In the genomic region with DNA sequence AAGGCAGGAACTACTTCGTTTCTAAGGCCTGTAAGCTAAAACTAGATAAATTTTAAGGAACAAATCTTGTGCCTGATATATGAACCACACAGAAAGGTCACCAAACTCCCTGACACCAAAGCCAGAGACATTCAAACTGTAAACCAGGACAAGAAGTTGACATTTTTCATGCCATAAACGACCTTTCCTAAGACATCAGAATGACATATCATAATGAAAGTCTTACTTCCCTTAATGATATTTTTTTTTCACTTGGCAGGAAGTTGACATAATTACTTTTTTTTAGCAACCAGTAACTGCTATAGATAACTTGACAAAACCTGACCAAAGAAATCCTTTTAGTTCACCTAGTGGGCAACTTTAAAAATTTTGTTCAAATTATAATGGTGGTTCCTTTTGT, we compare ENCODE assay signal across 1 cellular context.
A peak's percentile ranks its signal among the peaks of the same experiment; 100 is the strongest.
TF ChIP-seq lines count a peak whose summit lies in the region.

No MANE protein-coding gene starts in this region.

TF ChIP-seq in GM12878, 131 proteins besides CTCF, POLR2A, EP300 and RAD21 (continued from another document and continues in another):
- TF ChIP-seq, protein P1, sequence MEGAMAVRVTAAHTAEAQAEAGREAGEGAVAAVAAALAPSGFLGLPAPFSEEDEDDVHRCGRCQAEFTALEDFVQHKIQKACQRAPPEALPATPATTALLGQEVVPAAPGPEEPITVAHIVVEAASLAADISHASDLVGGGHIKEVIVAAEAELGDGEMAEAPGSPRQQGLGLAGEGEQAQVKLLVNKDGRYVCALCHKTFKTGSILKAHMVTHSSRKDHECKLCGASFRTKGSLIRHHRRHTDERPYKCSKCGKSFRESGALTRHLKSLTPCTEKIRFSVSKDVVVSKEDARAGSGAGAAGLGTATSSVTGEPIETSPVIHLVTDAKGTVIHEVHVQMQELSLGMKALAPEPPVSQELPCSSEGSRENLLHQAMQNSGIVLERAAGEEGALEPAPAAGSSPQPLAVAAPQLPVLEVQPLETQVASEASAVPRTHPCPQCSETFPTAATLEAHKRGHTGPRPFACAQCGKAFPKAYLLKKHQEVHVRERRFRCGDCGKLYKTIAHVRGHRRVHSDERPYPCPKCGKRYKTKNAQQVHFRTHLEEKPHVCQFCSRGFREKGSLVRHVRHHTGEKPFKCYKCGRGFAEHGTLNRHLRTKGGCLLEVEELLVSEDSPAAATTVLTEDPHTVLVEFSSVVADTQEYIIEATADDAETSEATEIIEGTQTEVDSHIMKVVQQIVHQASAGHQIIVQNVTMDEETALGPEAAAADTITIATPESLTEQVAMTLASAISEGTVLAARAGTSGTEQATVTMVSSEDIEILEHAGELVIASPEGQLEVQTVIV (IDR thresholded peaks at IDR 0.05; ENCODE audit: borderline replicate concordance, partially characterized antibody) = no peak
- TF ChIP-seq SKIL (IDR thresholded peaks at IDR 0.05; ENCODE audit: low read depth, poor library complexity, severe bottlenecking) = peak; percentile 30
- peak; percentile 90 for TF ChIP-seq ZNF384 (IDR thresholded peaks at IDR 0.05; ENCODE audit: borderline replicate concordance, low read depth, low read length)
- TF ChIP-seq BCL3 (IDR thresholded peaks at IDR 0.05; ENCODE audit: borderline replicate concordance, insufficient read depth, low read depth, low read length, poor library complexity, severe bottlenecking) = no peak
- no peak for TF ChIP-seq HDGF (IDR thresholded peaks at IDR 0.05)
- TF ChIP-seq TARDBP (IDR thresholded peaks at IDR 0.05; ENCODE audit: borderline replicate concordance) = no peak
- no peak for TF ChIP-seq RBBP5 (conservative IDR thresholded peaks at IDR 0.05)
- TF ChIP-seq, protein P2, sequence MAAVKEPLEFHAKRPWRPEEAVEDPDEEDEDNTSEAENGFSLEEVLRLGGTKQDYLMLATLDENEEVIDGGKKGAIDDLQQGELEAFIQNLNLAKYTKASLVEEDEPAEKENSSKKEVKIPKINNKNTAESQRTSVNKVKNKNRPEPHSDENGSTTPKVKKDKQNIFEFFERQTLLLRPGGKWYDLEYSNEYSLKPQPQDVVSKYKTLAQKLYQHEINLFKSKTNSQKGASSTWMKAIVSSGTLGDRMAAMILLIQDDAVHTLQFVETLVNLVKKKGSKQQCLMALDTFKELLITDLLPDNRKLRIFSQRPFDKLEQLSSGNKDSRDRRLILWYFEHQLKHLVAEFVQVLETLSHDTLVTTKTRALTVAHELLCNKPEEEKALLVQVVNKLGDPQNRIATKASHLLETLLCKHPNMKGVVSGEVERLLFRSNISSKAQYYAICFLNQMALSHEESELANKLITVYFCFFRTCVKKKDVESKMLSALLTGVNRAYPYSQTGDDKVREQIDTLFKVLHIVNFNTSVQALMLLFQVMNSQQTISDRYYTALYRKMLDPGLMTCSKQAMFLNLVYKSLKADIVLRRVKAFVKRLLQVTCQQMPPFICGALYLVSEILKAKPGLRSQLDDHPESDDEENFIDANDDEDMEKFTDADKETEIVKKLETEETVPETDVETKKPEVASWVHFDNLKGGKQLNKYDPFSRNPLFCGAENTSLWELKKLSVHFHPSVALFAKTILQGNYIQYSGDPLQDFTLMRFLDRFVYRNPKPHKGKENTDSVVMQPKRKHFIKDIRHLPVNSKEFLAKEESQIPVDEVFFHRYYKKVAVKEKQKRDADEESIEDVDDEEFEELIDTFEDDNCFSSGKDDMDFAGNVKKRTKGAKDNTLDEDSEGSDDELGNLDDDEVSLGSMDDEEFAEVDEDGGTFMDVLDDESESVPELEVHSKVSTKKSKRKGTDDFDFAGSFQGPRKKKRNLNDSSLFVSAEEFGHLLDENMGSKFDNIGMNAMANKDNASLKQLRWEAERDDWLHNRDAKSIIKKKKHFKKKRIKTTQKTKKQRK (IDR thresholded peaks at IDR 0.05; ENCODE audit: low read depth, low read length) = no peak
- TF ChIP-seq, protein P3, sequence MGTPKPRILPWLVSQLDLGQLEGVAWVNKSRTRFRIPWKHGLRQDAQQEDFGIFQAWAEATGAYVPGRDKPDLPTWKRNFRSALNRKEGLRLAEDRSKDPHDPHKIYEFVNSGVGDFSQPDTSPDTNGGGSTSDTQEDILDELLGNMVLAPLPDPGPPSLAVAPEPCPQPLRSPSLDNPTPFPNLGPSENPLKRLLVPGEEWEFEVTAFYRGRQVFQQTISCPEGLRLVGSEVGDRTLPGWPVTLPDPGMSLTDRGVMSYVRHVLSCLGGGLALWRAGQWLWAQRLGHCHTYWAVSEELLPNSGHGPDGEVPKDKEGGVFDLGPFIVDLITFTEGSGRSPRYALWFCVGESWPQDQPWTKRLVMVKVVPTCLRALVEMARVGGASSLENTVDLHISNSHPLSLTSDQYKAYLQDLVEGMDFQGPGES (IDR thresholded peaks at IDR 0.05) = no peak
- no peak for TF ChIP-seq EGR1 (IDR thresholded peaks at IDR 0.05; ENCODE audit: borderline replicate concordance in 1 of 2, low read depth in 2 of 2, low read length in 2 of 2)
- TF ChIP-seq EZH2 (IDR thresholded peaks at IDR 0.05; ENCODE audit: borderline replicate concordance, control insufficient read depth, low read depth, low read length) = no peak
- TF ChIP-seq CREM (IDR thresholded peaks at IDR 0.05; ENCODE audit: low read depth) = peak; percentile 82
- peak; percentile 57 for TF ChIP-seq MEF2B (IDR thresholded peaks at IDR 0.05; ENCODE audit: partially characterized antibody, poor library complexity, severe bottlenecking)
- peak; percentile 83; the same call in 1 of the 2 replicates for TF ChIP-seq CBX5 (IDR thresholded peaks at IDR 0.05; ENCODE audit: low read depth)
- peak; percentile 67; the same call in 1 of the 2 replicates for TF ChIP-seq TBL1XR1 (IDR thresholded peaks at IDR 0.05; ENCODE audit: low read depth, low read length)
- TF ChIP-seq PML (IDR thresholded peaks at IDR 0.05; ENCODE audit: low read length) = no peak
- TF ChIP-seq POU2F2 (IDR thresholded peaks at IDR 0.05; ENCODE audit: borderline replicate concordance, low read depth, low read length) = no peak
- peak in 1 of 2 experiments; percentile 88; a peak in 2 of 4 replicates for TF ChIP-seq ETV6 (conservative IDR thresholded peaks at IDR 0.05 in 1 of 2, IDR thresholded peaks at IDR 0.05 in 1 of 2; ENCODE audit: borderline replicate concordance in 1 of 2, low read depth in 1 of 2)
- TF ChIP-seq ZNF207 (IDR thresholded peaks at IDR 0.05; ENCODE audit: borderline replicate concordance) = no peak
- TF ChIP-seq GABPA (IDR thresholded peaks at IDR 0.05; ENCODE audit: low read depth) = peak; percentile 69; the same call in 1 of the 2 replicates
- peak; percentile 78 for TF ChIP-seq MTA2 (IDR thresholded peaks at IDR 0.05; ENCODE audit: low read depth)
- peak; percentile 69; the same call in 1 of the 2 replicates for TF ChIP-seq ZBED1 (IDR thresholded peaks at IDR 0.05; ENCODE audit: borderline replicate concordance)
- TF ChIP-seq, protein P4, sequence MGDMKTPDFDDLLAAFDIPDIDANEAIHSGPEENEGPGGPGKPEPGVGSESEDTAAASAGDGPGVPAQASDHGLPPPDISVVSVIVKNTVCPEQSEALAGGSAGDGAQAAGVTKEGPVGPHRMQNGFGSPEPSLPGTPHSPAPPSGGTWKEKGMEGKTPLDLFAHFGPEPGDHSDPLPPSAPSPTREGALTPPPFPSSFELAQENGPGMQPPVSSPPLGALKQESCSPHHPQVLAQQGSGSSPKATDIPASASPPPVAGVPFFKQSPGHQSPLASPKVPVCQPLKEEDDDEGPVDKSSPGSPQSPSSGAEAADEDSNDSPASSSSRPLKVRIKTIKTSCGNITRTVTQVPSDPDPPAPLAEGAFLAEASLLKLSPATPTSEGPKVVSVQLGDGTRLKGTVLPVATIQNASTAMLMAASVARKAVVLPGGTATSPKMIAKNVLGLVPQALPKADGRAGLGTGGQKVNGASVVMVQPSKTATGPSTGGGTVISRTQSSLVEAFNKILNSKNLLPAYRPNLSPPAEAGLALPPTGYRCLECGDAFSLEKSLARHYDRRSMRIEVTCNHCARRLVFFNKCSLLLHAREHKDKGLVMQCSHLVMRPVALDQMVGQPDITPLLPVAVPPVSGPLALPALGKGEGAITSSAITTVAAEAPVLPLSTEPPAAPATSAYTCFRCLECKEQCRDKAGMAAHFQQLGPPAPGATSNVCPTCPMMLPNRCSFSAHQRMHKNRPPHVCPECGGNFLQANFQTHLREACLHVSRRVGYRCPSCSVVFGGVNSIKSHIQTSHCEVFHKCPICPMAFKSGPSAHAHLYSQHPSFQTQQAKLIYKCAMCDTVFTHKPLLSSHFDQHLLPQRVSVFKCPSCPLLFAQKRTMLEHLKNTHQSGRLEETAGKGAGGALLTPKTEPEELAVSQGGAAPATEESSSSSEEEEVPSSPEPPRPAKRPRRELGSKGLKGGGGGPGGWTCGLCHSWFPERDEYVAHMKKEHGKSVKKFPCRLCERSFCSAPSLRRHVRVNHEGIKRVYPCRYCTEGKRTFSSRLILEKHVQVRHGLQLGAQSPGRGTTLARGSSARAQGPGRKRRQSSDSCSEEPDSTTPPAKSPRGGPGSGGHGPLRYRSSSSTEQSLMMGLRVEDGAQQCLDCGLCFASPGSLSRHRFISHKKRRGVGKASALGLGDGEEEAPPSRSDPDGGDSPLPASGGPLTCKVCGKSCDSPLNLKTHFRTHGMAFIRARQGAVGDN (IDR thresholded peaks at IDR 0.05) = no peak
- TF ChIP-seq STAT1 (conservative IDR thresholded peaks at IDR 0.05) = no peak
- TF ChIP-seq USF1 (IDR thresholded peaks at IDR 0.05; ENCODE audit: borderline replicate concordance, extremely low read length, insufficient read depth, low read depth, low read length) = no peak
- 0 out of 2 replicates have a peak, but pooled peaks have one; percentile 31 for TF ChIP-seq NBN (IDR thresholded peaks at IDR 0.05)
- TF ChIP-seq NFIC (IDR thresholded peaks at IDR 0.05; ENCODE audit: low read depth, low read length) = peak; percentile 95
- peak; percentile 88; the same call in 1 of the 2 replicates for TF ChIP-seq FOXM1 (IDR thresholded peaks at IDR 0.05; ENCODE audit: low read depth, low read length)
- TF ChIP-seq, protein P5, sequence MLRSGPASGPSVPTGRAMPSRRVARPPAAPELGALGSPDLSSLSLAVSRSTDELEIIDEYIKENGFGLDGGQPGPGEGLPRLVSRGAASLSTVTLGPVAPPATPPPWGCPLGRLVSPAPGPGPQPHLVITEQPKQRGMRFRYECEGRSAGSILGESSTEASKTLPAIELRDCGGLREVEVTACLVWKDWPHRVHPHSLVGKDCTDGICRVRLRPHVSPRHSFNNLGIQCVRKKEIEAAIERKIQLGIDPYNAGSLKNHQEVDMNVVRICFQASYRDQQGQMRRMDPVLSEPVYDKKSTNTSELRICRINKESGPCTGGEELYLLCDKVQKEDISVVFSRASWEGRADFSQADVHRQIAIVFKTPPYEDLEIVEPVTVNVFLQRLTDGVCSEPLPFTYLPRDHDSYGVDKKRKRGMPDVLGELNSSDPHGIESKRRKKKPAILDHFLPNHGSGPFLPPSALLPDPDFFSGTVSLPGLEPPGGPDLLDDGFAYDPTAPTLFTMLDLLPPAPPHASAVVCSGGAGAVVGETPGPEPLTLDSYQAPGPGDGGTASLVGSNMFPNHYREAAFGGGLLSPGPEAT (IDR thresholded peaks at IDR 0.05; ENCODE audit: low read depth) = 0 out of 2 replicates have a peak, but pooled peaks have one; percentile 35
- TF ChIP-seq, protein P6, sequence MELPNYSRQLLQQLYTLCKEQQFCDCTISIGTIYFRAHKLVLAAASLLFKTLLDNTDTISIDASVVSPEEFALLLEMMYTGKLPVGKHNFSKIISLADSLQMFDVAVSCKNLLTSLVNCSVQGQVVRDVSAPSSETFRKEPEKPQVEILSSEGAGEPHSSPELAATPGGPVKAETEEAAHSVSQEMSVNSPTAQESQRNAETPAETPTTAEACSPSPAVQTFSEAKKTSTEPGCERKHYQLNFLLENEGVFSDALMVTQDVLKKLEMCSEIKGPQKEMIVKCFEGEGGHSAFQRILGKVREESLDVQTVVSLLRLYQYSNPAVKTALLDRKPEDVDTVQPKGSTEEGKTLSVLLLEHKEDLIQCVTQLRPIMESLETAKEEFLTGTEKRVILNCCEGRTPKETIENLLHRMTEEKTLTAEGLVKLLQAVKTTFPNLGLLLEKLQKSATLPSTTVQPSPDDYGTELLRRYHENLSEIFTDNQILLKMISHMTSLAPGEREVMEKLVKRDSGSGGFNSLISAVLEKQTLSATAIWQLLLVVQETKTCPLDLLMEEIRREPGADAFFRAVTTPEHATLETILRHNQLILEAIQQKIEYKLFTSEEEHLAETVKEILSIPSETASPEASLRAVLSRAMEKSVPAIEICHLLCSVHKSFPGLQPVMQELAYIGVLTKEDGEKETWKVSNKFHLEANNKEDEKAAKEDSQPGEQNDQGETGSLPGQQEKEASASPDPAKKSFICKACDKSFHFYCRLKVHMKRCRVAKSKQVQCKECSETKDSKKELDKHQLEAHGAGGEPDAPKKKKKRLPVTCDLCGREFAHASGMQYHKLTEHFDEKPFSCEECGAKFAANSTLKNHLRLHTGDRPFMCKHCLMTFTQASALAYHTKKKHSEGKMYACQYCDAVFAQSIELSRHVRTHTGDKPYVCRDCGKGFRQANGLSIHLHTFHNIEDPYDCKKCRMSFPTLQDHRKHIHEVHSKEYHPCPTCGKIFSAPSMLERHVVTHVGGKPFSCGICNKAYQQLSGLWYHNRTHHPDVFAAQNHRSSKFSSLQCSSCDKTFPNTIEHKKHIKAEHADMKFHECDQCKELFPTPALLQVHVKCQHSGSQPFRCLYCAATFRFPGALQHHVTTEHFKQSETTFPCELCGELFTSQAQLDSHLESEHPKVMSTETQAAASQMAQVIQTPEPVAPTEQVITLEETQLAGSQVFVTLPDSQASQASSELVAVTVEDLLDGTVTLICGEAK (IDR thresholded peaks at IDR 0.05; ENCODE audit: borderline replicate concordance) = no peak
- TF ChIP-seq KAT2A (conservative IDR thresholded peaks at IDR 0.05; ENCODE audit: control insufficient read depth, low read depth, low read length) = no peak
- peak; percentile 58 for TF ChIP-seq NR2F1 (conservative IDR thresholded peaks at IDR 0.05)
